ENCODE assay signal across 10 cellular contexts in the genomic region with DNA sequence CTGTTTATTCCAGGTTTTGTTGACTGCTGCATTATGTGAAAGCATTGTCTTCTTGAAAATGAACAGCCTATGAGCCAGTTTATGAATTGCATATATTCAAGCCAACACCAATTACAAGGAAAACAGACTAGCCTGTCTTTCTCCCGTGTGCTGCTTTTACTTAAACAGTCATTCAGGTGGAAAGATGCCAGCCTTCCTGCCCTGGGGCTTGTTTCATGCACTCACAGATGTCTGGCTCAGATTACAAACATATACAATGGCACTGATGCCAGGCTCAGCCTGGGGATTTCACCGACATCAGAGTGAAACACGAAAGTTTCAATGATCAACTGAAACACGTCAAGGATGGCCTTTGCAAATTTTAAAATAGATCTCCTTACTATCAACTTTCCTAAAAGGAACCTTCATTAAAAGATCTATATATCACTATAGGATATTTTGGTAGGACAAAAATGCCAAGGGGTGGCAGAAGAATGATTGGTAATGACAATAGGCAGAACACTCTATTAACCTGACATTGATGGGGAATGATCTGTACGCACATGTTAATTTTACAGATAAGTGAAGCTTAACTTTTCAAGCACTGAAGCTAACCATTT.
DNase-seq lines count a peak whose midpoint lies in the region; ATAC-seq and TF ChIP-seq lines count a peak whose summit lies in the region.
"Had no signal": no experiment of that assay in that cellular context is flagged by ENCODE, and none has a peak within 500 bp of the region (broad histone marks: within the 10 kb centered on the region; RNA-seq: fewer than 3 reads in every experiment).

No MANE protein-coding gene starts in this region.

- H3K4me3 ChIP-seq in HFF-Myc (replicated peaks; ENCODE audit: low read depth, low read length) (no peak overlapping the region), osteoblast (ENCODE audit: insufficient read depth, low read length) (peak overlapping the region; percentile 23)
- H3K4me3 ChIP-seq: lower lobe of right lung had no signal

- intact Hi-C loops in CD14-positive monocyte (cut with micrococcal nuclease), result no loop called here
- intact Hi-C loops in head of caudate nucleus (cut with DNase I), result no loop called here

- H3K4me2 ChIP-seq in osteoblast (ENCODE audit: insufficient read depth, low read length), result no peak overlapping the region

- peak overlapping the region; percentile 17 for H2AFZ ChIP-seq in osteoblast (ENCODE audit: low read length)

- no peaks in the 10 kb centered on the region for H3K79me2 ChIP-seq in osteoblast (ENCODE audit: insufficient read depth, low read length)

- DNase-seq in HFF-Myc (ENCODE audit: extremely low read depth, low read depth), result peak; percentile 21
- peak; percentile 59 for DNase-seq in NCI-H2196 (lab: John Stamatoyannopoulos, UW; ENCODE audit: unreplicated experiment)
- peak; percentile 64 for DNase-seq in astrocyte of the hippocampus (ENCODE audit: low read depth, low spot score)
- no peak for DNase-seq in osteoblast (ENCODE audit: insufficient read length, low spot score, missing footprints)
- DNase-seq in CD14-positive monocyte (ENCODE audit: low spot score), result no peak
- no peak for DNase-seq in head of caudate nucleus
- DNase-seq in cerebellum (ENCODE audit: low spot score), result no peak
- DNase-seq: effector CD8-positive, alpha-beta T cell; lower lobe of right lung had no signal

- peaks cover 0 to 5% (median 2%) of the 10 kb centered on the region in 7 donors for H3K9me3 Mint-ChIP-seq in CD14-positive monocyte

- H3K27ac ChIP-seq in osteoblast (ENCODE audit: low read depth, low read length), result no peak overlapping the region
- H3K27ac ChIP-seq: lower lobe of right lung had no signal

- H3K9me3 ChIP-seq in osteoblast (ENCODE audit: low read depth, low read length), result no peaks in the 10 kb centered on the region
- H3K9me3 ChIP-seq: lower lobe of right lung had no signal

- H3K36me3 ChIP-seq in osteoblast (ENCODE audit: insufficient read depth, low read length), result no peaks in the 10 kb centered on the region
- H3K36me3 ChIP-seq: lower lobe of right lung had no signal

- H3K27ac Mint-ChIP-seq in CD14-positive monocyte, result no peak overlapping the region

- TF ChIP-seq CTCF in HFF-Myc (IDR thresholded peaks at IDR 0.05; ENCODE audit: low read depth, low read length, missing control alignments) (no peak), osteoblast (IDR thresholded peaks at IDR 0.05; ENCODE audit: extremely low read depth, low read depth, low read length) (no peak), CD14-positive monocyte (IDR thresholded peaks at IDR 0.05) (no peak)

- H3K4me1 ChIP-seq in osteoblast (ENCODE audit: insufficient read depth, low read length), result peaks cover 4% of the 10 kb centered on the region
- H3K4me1 ChIP-seq: lower lobe of right lung had no signal

- ATAC-seq in GM19452 (IDR thresholded peaks at IDR 0.05; ENCODE audit: unreplicated experiment), result no peak
- ATAC-seq: lower lobe of right lung had no signal

- H4K20me1 ChIP-seq in osteoblast (ENCODE audit: insufficient read depth, low read length), result no peaks in the 10 kb centered on the region

- no peaks in the 10 kb centered on the region for H3K36me3 Mint-ChIP-seq in CD14-positive monocyte

- H3K27me3 ChIP-seq in osteoblast (ENCODE audit: insufficient read depth, low read length), result no peaks in the 10 kb centered on the region

- H3K4me1 Mint-ChIP-seq in CD14-positive monocyte, result no peaks in the 10 kb centered on the region

- no peak overlapping the region for H3K4me3 Mint-ChIP-seq in CD14-positive monocyte

- H3K27me3 Mint-ChIP-seq in CD14-positive monocyte (ENCODE audit: low read depth in 3 of 3), result no peaks in the 10 kb centered on the region

Comparison
In these comparisons a context has a peak if more than half of its experiments do, and no peak if none do; other contexts are left out.
1. DNase-seq: peak in HFF-Myc (single experiment), NCI-H2196 (single experiment) and astrocyte of the hippocampus (single experiment); none in osteoblast (single experiment), CD14-positive monocyte (single experiment), head of caudate nucleus (0 of 42) and cerebellum (single experiment).